In the genomic region with DNA sequence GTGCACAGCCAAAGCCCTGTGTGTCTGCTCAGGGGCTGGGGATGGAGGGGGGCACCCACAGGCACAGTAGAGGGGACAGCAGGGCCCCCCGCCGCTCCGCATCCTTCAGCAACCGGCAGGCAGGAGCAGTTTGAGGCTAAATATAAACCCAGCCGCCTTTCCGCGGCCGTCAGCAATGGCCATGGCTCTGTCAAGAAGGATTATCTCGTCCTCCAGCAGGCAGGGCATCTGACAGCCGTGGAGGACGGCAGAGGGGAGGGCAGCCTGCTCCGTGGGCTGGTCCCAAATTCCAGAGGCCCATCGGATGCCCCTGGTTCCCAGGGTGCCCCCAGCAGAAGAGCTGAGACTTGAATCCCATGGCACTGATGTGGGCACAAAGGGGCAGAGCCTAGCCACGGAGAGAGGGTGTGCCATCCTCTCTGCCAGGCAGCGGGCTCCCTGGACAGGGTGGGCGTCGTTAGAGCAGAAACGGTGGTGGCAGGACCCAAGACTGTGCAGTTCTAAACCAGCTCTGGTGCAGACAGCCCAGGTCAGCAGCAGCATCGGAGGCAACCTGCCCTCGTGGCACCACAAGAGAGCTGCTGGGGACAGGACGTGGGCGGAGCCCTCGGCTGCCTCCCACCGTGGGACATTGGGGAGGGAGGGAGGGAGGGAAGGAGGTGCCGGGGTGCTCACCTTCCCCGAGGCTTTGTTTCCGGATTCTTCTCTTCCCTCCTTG, we compare ENCODE assay signal across 10 cellular contexts.
A peak's percentile ranks its signal among the peaks of the same experiment; 100 is the strongest.
DNase-seq lines count a peak whose midpoint lies in the region; ATAC-seq lines count a peak whose summit lies in the region.
"Had no signal": no experiment of that assay in that cellular context is flagged by ENCODE, and none has a peak within 500 bp of the region (broad histone marks: within the 10 kb centered on the region; RNA-seq: fewer than 3 reads in every experiment).

No MANE protein-coding gene starts in this region.

- ATAC-seq in HG03280 (IDR thresholded peaks at IDR 0.05; ENCODE audit: unreplicated experiment): no peak

- peak; percentile 19 to 50 (median 44) for DNase-seq in stimulated activated naive CD4-positive, alpha-beta T cell (lab: John Stamatoyannopoulos, UW)
- no peak for DNase-seq in stimulated activated naive CD4-positive, alpha-beta T cell treated with Interleukin-2 at 50 U/mL for 16 hours (lab: John Stamatoyannopoulos, UW)
- peak; percentile 72 for DNase-seq in activated effector memory CD4-positive, alpha-beta T cell treated with anti-CD3 and anti-CD28 coated beads, Interleukin-2, amount 50 U/mL, for 16 hours
- DNase-seq in iPS-NIHi7 (ENCODE audit: extremely low spot score): peak; percentile 35
- no peak for DNase-seq in DMS114 treated with DMSO at 0.1 percent for 48 hours (lab: John Stamatoyannopoulos, UW; ENCODE audit: unreplicated experiment)
- no peak for DNase-seq in glomerular visceral epithelial cell (ENCODE audit: extremely low spot score)
- DNase-seq in medulla oblongata (ENCODE audit: extremely low spot score): no peak
- DNase-seq: islet precursor cell, NCI-H146 had no signal

Comparison
In these comparisons a context has a peak if more than half of its experiments do, and no peak if none do; other contexts are left out.
1. DNase-seq: peak in stimulated activated naive CD4-positive, alpha-beta T cell (6 of 6), activated effector memory CD4-positive, alpha-beta T cell treated with anti-CD3 and anti-CD28 coated beads, Interleukin-2, amount 50 U/mL, for 16 hours (single experiment) and iPS-NIHi7 (single experiment); none in stimulated activated naive CD4-positive, alpha-beta T cell treated with Interleukin-2 at 50 U/mL for 16 hours (single experiment), DMS114 treated with DMSO at 0.1 percent for 48 hours (single experiment), glomerular visceral epithelial cell (single experiment) and medulla oblongata (single experiment).